19 cellular contexts compared by ENCODE assay signal in genomic region chr3:123698813-123699212, GRCh38.
DNase-seq lines count a peak whose midpoint lies in the region; ATAC-seq, FAIRE-seq and TF ChIP-seq lines count a peak whose summit lies in the region.
"Had no signal": no experiment of that assay in that cellular context is flagged by ENCODE, and none has a peak within 500 bp of the region (broad histone marks: within the 10 kb centered on the region; RNA-seq: fewer than 3 reads in every experiment).

No MANE protein-coding gene starts in this region.

- H3K4ac ChIP-seq in mesenchymal stem cell (ENCODE audit: low read depth in 1 of 2, low read length in 2 of 2) = peak overlapping the region in 1 of 2 experiments; percentile 33

- no peak for ATAC-seq in foreskin keratinocyte
- ATAC-seq: activated T-helper 17 cell treated with anti-CD3 and anti-CD28 coated beads, Interleukin-2, amount 50 U/mL, for 72 hours had no signal

- no peak overlapping the region for H3K14ac ChIP-seq in mesenchymal stem cell (ENCODE audit: low read length in 2 of 2)

- no peak overlapping the region for H3K27ac ChIP-seq in AG04450 (ENCODE audit: low read depth, low read length)
- peak overlapping the region; percentile 53 for H3K27ac ChIP-seq in colonic mucosa
- no peak overlapping the region for H3K27ac ChIP-seq in mesenchymal stem cell (ENCODE audit: low read length, poor library complexity, severe bottlenecking)
- peak overlapping the region; percentile 98 for H3K27ac ChIP-seq in stomach smooth muscle (ENCODE audit: low read length)
- H3K27ac ChIP-seq in foreskin keratinocyte = no peak overlapping the region
- H3K27ac ChIP-seq: neutrophil had no signal

- peaks cover 39% of the 10 kb centered on the region for H3K79me1 ChIP-seq in mesenchymal stem cell (replicated peaks; ENCODE audit: low read length, poor library complexity, severe bottlenecking)

- POLR2A ChIA-PET in AG04450 (lab: Yijun Ruan, JAX) = no interaction called here

- DNase-seq in AG04450 (ENCODE audit: low read depth, low spot score) (no peak), colonic mucosa (no peak), mesenchymal stem cell (no peak), foreskin keratinocyte (no peak), NCI-H510A (lab: John Stamatoyannopoulos, UW) (no peak), GM12891 (ENCODE audit: insufficient read length, low spot score) (no peak)
- no peak for DNase-seq in stimulated activated CD4-positive, alpha-beta T cell treated with anti-CD3 and anti-CD28 coated beads, Interleukin-4, amount 100 ng/mL, for 4 hours
- DNase-seq: activated CD4-positive, CD25-positive, alpha-beta regulatory T cell treated with anti-CD3 and anti-CD28 coated beads, Interleukin-2, amount 50 U/mL, for 72 hours; CD4-positive, alpha-beta memory T cell; cerebellar nuclear complex; DND-41; stimulated activated CD4-positive, alpha-beta T cell treated with anti-CD3 and anti-CD28 coated beads, Interleukin-4, amount 100 ng/mL, for 24 hours; stimulated activated CD8-positive, alpha-beta memory T cell treated with anti-CD3 and anti-CD28 coated beads, Interleukin-4, amount 100 ng/mL, for 48 hours had no signal

- H4K91ac ChIP-seq in mesenchymal stem cell (ENCODE audit: low read length) = no peak overlapping the region

- H3K9ac ChIP-seq in colonic mucosa (ENCODE audit: low read depth in 2 of 2, low read length in 2 of 2) (peak overlapping the region; percentile 26 to 72), mesenchymal stem cell (ENCODE audit: low read length) (peak overlapping the region; percentile 18), stomach smooth muscle (ENCODE audit: low read length in 2 of 2) (peak overlapping the region; percentile 83 to 99)

- peak overlapping the region in 1 of 2 experiments; percentile 37 for H3K18ac ChIP-seq in mesenchymal stem cell (ENCODE audit: low read depth in 1 of 2, low read length in 2 of 2)

- no peak overlapping the region for H2BK12ac ChIP-seq in mesenchymal stem cell (ENCODE audit: low read length in 2 of 2)

- peak overlapping the region; percentile 49 for H3K4me3 ChIP-seq in AG04450 (ENCODE audit: low read depth, low read length)
- peak overlapping the region; percentile 30 for H3K4me3 ChIP-seq in colonic mucosa
- H3K4me3 ChIP-seq in mesenchymal stem cell (ENCODE audit: insufficient read depth in 1 of 2, low read depth in 1 of 2, low read length in 2 of 2) = no peak overlapping the region
- peak overlapping the region; percentile 83 to 96 for H3K4me3 ChIP-seq in stomach smooth muscle (ENCODE audit: low read length in 2 of 2)

- no peak overlapping the region for H3K4me2 ChIP-seq in mesenchymal stem cell (ENCODE audit: low read length, poor library complexity, severe bottlenecking)

- no peak overlapping the region for H2BK5ac ChIP-seq in mesenchymal stem cell (ENCODE audit: low read depth, low read length, poor library complexity, severe bottlenecking)

- H3K9me3 ChIP-seq in AG04450 (ENCODE audit: control insufficient read depth, insufficient read depth, low read length) (no peaks in the 10 kb centered on the region; the same call in 1 of the 2 replicates), colonic mucosa (no peaks in the 10 kb centered on the region), mesenchymal stem cell (ENCODE audit: control insufficient read depth, low read length) (no peaks in the 10 kb centered on the region), stomach smooth muscle (ENCODE audit: control insufficient read depth in 2 of 2, low read length in 2 of 2) (no peaks in the 10 kb centered on the region)
- H3K9me3 ChIP-seq: neutrophil had no signal

- H3K27me3 ChIP-seq in AG04450 (ENCODE audit: control insufficient read depth, insufficient read depth, low read length) (no peaks in the 10 kb centered on the region), colonic mucosa (no peaks in the 10 kb centered on the region), mesenchymal stem cell (ENCODE audit: control insufficient read depth in 1 of 2, insufficient read depth in 1 of 2, low read length in 2 of 2) (no peaks in the 10 kb centered on the region), stomach smooth muscle (ENCODE audit: control insufficient read depth in 1 of 2, insufficient read depth in 2 of 2, low read length in 2 of 2) (no peaks in the 10 kb centered on the region), foreskin keratinocyte (peaks cover 4% of the 10 kb centered on the region)
- H3K27me3 ChIP-seq: neutrophil had no signal

- H3K4me1 ChIP-seq in colonic mucosa = no peaks in the 10 kb centered on the region
- peaks cover 40% of the 10 kb centered on the region for H3K4me1 ChIP-seq in mesenchymal stem cell (ENCODE audit: control insufficient read depth, insufficient read depth, low read depth, low read length)
- H3K4me1 ChIP-seq in stomach smooth muscle (ENCODE audit: control insufficient read depth, insufficient read depth, low read length) = peaks cover 60% of the 10 kb centered on the region
- H3K4me1 ChIP-seq in foreskin keratinocyte = no peaks in the 10 kb centered on the region

- H4K8ac ChIP-seq in mesenchymal stem cell (ENCODE audit: low read length) = no peak overlapping the region

- FAIRE-seq in GM12891 (lab: Jason Lieb, UNC) = no peak
- FAIRE-seq: endothelial cell of umbilical vein, GM18507, H1 had no signal

- H2BK15ac ChIP-seq in mesenchymal stem cell (ENCODE audit: low read depth, poor library complexity, severe bottlenecking) = no peak overlapping the region

- no peak overlapping the region for H2AFZ ChIP-seq in mesenchymal stem cell (ENCODE audit: low read depth, low read length)

- peak overlapping the region in 1 of 2 experiments; percentile 34 for H3K23ac ChIP-seq in mesenchymal stem cell (ENCODE audit: low read length in 2 of 2)

- TF ChIP-seq POLR2A in GM12891 (IDR thresholded peaks at IDR 0.05; ENCODE audit: low read depth, low read length) = no peak

- H3K36me3 ChIP-seq in colonic mucosa = no peaks in the 10 kb centered on the region
- peaks cover 13 to 63% of the 10 kb centered on the region in 2 experiments for H3K36me3 ChIP-seq in mesenchymal stem cell (ENCODE audit: control insufficient read depth in 1 of 2, insufficient read depth in 2 of 2, low read depth in 1 of 2, low read length in 2 of 2)
- H3K36me3 ChIP-seq in stomach smooth muscle (ENCODE audit: control insufficient read depth in 2 of 2, insufficient read depth in 2 of 2, low read length in 2 of 2) = peaks cover 6 to 27% of the 10 kb centered on the region in 2 donors
- H3K36me3 ChIP-seq: neutrophil had no signal

- peak overlapping the region; percentile 75 for H2AK5ac ChIP-seq in mesenchymal stem cell (ENCODE audit: low read length, severe bottlenecking)

- intact Hi-C loops in colonic mucosa (cut with DNase I) = loop anchor here (5.0 kb wide), 1 partner anchor 47 kb away; no protein-coding TSS in a partner anchor

- TF ChIP-seq CTCF in AG04450 (IDR thresholded peaks at IDR 0.05; ENCODE audit: low read depth, low read length) (no peak), colonic mucosa (IDR thresholded peaks at IDR 0.05) (no peak), foreskin keratinocyte (conservative IDR thresholded peaks at IDR 0.05) (no peak)

- no peak overlapping the region for H2BK120ac ChIP-seq in mesenchymal stem cell (ENCODE audit: low read depth, low read length)

- WGBS in mesenchymal stem cell = 68% methylated on average over 5 of the region's 5 CpGs

- CTCF ChIA-PET in AG04450 (lab: Charles Lee) = interaction anchor here (1.3 to 2.0 kb wide), 2 partner anchors 25 to 46 kb away, joined by 7 to 16 read pairs; no protein-coding TSS in a partner anchor

TF ChIP-seq in GM12891, 5 proteins besides CTCF, POLR2A, EP300 and RAD21:
- TF ChIP-seq POLR2AphosphoS5 (IDR thresholded peaks at IDR 0.05; ENCODE audit: low read depth, low read length) (no peak), TAF1 (IDR thresholded peaks at IDR 0.05; ENCODE audit: low read depth, low read length) (no peak), POU2F2 (IDR thresholded peaks at IDR 0.05; ENCODE audit: low read depth, low read length) (no peak), PAX5 (IDR thresholded peaks at IDR 0.05; ENCODE audit: insufficient read depth, low read length, severe bottlenecking) (no peak), SPI1 (IDR thresholded peaks at IDR 0.05; ENCODE audit: low read depth, low read length) (no peak)

Comparison
In these comparisons a context has a peak if more than half of its experiments do, and no peak if none do; other contexts are left out.
1. H3K27ac ChIP-seq: peak in colonic mucosa (single experiment) and stomach smooth muscle (single experiment); none in AG04450 (single experiment), mesenchymal stem cell (single experiment) and foreskin keratinocyte (single experiment).
2. H3K4me3 ChIP-seq: peak in AG04450 (single experiment), colonic mucosa (single experiment) and stomach smooth muscle (2 of 2); none in mesenchymal stem cell (0 of 2).
3. H3K9ac ChIP-seq: peak in every context shown above with its lines; median percentile 91 in stomach smooth muscle; 49 in colonic mucosa; 18 in mesenchymal stem cell.